In the genomic region with DNA sequence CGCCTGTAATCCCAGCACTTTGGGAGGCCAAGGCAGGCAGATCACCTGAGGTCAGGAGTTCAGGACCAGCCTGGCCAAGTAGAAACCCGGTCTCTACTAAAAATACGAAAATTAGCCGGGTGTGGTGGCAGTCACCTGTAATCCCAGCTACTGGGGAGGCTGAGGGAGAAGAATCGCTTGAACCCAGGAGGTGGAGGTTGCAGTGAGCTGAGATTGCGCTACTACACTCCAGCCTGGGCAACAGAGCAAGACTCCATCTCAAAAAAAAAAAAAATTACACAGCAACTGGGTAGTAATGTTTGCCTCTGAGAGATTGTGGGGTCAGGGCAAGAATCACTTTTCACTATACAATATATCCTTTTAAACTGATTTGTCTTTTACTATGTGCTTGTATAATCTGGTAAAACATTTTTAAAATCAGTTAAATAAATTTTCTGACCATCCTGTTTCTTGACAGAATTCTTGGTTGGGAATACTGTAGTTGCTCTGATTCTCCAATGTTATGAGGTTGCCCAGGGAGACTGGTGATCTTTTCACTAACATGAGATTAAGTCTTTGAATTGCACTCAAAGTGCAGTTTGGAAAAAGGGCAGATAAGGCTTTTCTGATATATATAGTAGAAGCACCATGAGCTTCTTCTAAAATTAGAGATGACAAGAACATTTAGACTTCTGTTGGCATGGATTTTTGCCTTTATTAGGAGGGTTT, we compare ENCODE assay signal across 11 cellular contexts. TPM values are rescaled to one million over a fixed set of nuclear protein-coding genes. Genes with fewer than 3 reads are reported as not detected.
DNase-seq lines count a peak whose midpoint lies in the region; TF ChIP-seq lines count a peak whose summit lies in the region.
"Had no signal": no experiment of that assay in that cellular context is flagged by ENCODE, and none has a peak within 500 bp of the region (broad histone marks: within the 10 kb centered on the region; RNA-seq: fewer than 3 reads in every experiment).

No MANE protein-coding gene starts in this region.

- H3K4me3 ChIP-seq in AG10803 (ENCODE audit: low read length), result peak overlapping the region; percentile 91
- H3K4me3 ChIP-seq in colonic mucosa, result no peak overlapping the region
- peak overlapping the region in 1 of 2 donors; percentile 1 for H3K4me3 ChIP-seq in muscle layer of duodenum (ENCODE audit: low read depth in 1 of 2, low read length in 2 of 2)
- H3K4me3 ChIP-seq in thyroid gland (replicated peaks in 1 of 3), result no peak overlapping the region

- H3K36me3 ChIP-seq in colonic mucosa (no peaks in the 10 kb centered on the region), muscle layer of duodenum (ENCODE audit: control insufficient read depth in 1 of 2, insufficient read depth in 2 of 2, low read length in 2 of 2) (peaks cover 0 to 19% of the 10 kb centered on the region in 2 donors), thyroid gland (no peaks in the 10 kb centered on the region)
- H3K36me3 ChIP-seq: thoracic aorta had no signal

- no peak for TF ChIP-seq CTCF in AG10803 (conservative IDR thresholded peaks at IDR 0.05; ENCODE audit: low read length)
- TF ChIP-seq CTCF in colonic mucosa (IDR thresholded peaks at IDR 0.05), result no peak
- no peak for TF ChIP-seq CTCF in thyroid gland (IDR thresholded peaks at IDR 0.05)

- 96 to 98% methylated on average over 6 of the region's 6 CpGs for WGBS in thyroid gland, 2 donors

- no peaks in the 10 kb centered on the region for H3K4me1 ChIP-seq in colonic mucosa
- H3K4me1 ChIP-seq in muscle layer of duodenum (ENCODE audit: control insufficient read depth in 1 of 2, insufficient read depth in 2 of 2, low read length in 2 of 2), result peaks cover 0 to 5% of the 10 kb centered on the region in 2 donors
- H3K4me1 ChIP-seq in thyroid gland, result peaks cover 0 to 6% of the 10 kb centered on the region in 2 donors

- DNase-seq in AG10803 (ENCODE audit: low read depth) (peak; percentile 34), NCI-H226 (peak; percentile 51), colonic mucosa (no peak), thyroid gland (no peak), HPDE6-E6E7 (ENCODE audit: extremely low spot score) (no peak), NCI-H1092 (lab: John Stamatoyannopoulos, UW) (no peak)
- DNase-seq in activated naive CD4-positive, alpha-beta T cell (lab: John Stamatoyannopoulos, UW), result no peak
- DNase-seq: aorta, NCI-H82 had no signal

- H3K27ac ChIP-seq in colonic mucosa, result peak overlapping the region; percentile 1
- peak overlapping the region; percentile 52 for H3K27ac ChIP-seq in muscle layer of duodenum (ENCODE audit: low read length)
- H3K27ac ChIP-seq in thyroid gland, result no peak overlapping the region
- H3K27ac ChIP-seq: thoracic aorta had no signal

- H3K27me3 ChIP-seq in colonic mucosa (no peaks in the 10 kb centered on the region), muscle layer of duodenum (ENCODE audit: low read depth, low read length) (no peaks in the 10 kb centered on the region), thyroid gland (no peaks in the 10 kb centered on the region)

- H3K9me3 ChIP-seq in colonic mucosa (no peaks in the 10 kb centered on the region), muscle layer of duodenum (ENCODE audit: control insufficient read depth in 1 of 2, low read length in 2 of 2) (no peaks in the 10 kb centered on the region), thyroid gland (no peaks in the 10 kb centered on the region)
- H3K9me3 ChIP-seq: thoracic aorta had no signal

- no peak for TF ChIP-seq POLR2A in thyroid gland (IDR thresholded peaks at IDR 0.05)

- no peak overlapping the region for H3K9ac ChIP-seq in colonic mucosa (ENCODE audit: low read depth in 2 of 2, low read length in 2 of 2)

- intact Hi-C loops in colonic mucosa (cut with DNase I), result no loop called here
- intact Hi-C loops in thyroid gland (cut with DNase I), result no loop called here

RNA-seq across cellular contexts. Expression of a gene that starts 1.5 kb away (rescaled TPM):
- total RNA-seq in colonic mucosa (10 to 100 TPM; 22.6 to 23.9 TPM), thyroid gland (10 to 100 TPM in 2 of 4 donors, 1 to 10 TPM in 2; 7.8 to 13.7 (median 10.2) TPM)

RNA-seq across cellular contexts. Expression of a gene that starts 40.6 kb away (rescaled TPM):
- total RNA-seq in colonic mucosa (10 to 100 TPM; 29.6 to 38.7 TPM), thyroid gland (10 to 100 TPM; 10.1 to 28.2 (median 19.2) TPM)

Comparison
In these comparisons a context has a peak if more than half of its experiments do, and no peak if none do; other contexts are left out.
1. DNase-seq: peak in AG10803 (single experiment) and NCI-H226 (single experiment); none in colonic mucosa (single experiment), thyroid gland (0 of 2), HPDE6-E6E7 (single experiment), NCI-H1092 (single experiment) and activated naive CD4-positive, alpha-beta T cell (0 of 4).
2. H3K27ac ChIP-seq: peak in colonic mucosa (single experiment) and muscle layer of duodenum (single experiment); none in thyroid gland (0 of 3).